30 cellular contexts compared by ENCODE assay signal in the genomic region with DNA sequence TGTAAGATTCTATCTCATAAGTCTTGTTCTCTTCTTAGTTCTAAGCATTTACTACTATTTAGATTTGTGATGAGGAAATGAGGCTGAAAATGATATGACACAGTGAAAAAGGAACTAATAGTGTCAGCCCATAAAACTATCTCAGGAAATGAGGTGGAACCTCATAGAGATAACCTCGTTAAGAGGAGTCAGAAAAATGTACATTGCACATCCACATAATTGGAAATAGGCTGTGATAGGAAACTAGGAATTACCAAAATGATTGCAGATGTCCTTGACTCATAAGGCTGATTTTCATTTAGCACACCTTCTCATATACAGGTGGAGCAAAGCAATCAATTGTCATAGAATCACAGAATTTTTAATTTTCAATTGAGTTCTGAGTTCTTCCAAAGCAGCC. TPM values are rescaled to one million over a fixed set of nuclear protein-coding genes. Genes with fewer than 3 reads are reported as not detected.
"Had no signal": no experiment of that assay in that cellular context is flagged by ENCODE, and none has a peak within 500 bp of the region (broad histone marks: within the 10 kb centered on the region; RNA-seq: fewer than 3 reads in every experiment).

No MANE protein-coding gene starts in this region.

- H3K27me3 Mint-ChIP-seq: naive B cell; natural killer cell treated with Interleukin-12 subunit alpha and Interleukin-12 subunit beta and Interleukin-15 and Interleukin-18, amount 100 ng/mL, for 72 hours; progenitor cell of endocrine pancreas had no signal

- H3K36me3 Mint-ChIP-seq: mesothelial cell of epicardium; naive B cell; natural killer cell treated with Interleukin-12 subunit alpha and Interleukin-12 subunit beta and Interleukin-15 and Interleukin-18, amount 100 ng/mL, for 72 hours had no signal

- DNase-seq: dorsolateral prefrontal cortex; effector CD4-positive, alpha-beta T cell; foreskin keratinocyte; heart right ventricle; hippocampal formation; left cardiac atrium; left lung; mesenchymal stem cell; mucosa of descending colon; naive B cell; right lobe of liver; small intestine; stimulated activated CD4-positive, alpha-beta T cell treated with anti-CD3 and anti-CD28 coated beads, Interleukin-15, amount 100 ng/mL, for 24 hours; stimulated activated CD4-positive, alpha-beta T cell treated with anti-CD3 and anti-CD28 coated beads, Interleukin-4, amount 100 ng/mL, for 1 hour; stimulated activated CD8-positive, alpha-beta memory T cell treated with anti-CD3 and anti-CD28 coated beads, Interleukin-4, amount 100 ng/mL, for 48 hours; stimulated activated naive CD4-positive, alpha-beta T cell; stimulated activated naive CD8-positive, alpha-beta T cell treated with anti-CD3 and anti-CD28 coated beads, Interleukin-15, amount 100 ng/mL, for 72 hours; transverse colon; upper lobe of right lung; uterus had no signal

- H3K4me3 Mint-ChIP-seq: mesothelial cell of epicardium; naive B cell; natural killer cell treated with Interleukin-12 subunit alpha and Interleukin-12 subunit beta and Interleukin-15 and Interleukin-18, amount 100 ng/mL, for 72 hours; neural crest cell; stimulated activated naive CD8-positive, alpha-beta T cell treated with anti-CD3 and anti-CD28 coated beads, Interleukin-15, amount 100 ng/mL, for 72 hours had no signal

- H3K4me1 Mint-ChIP-seq: mesothelial cell of epicardium; naive B cell; neural crest cell; stimulated activated naive CD8-positive, alpha-beta T cell treated with anti-CD3 and anti-CD28 coated beads, Interleukin-15, amount 100 ng/mL, for 72 hours had no signal

- H3K9me3 Mint-ChIP-seq: natural killer cell treated with Interleukin-12 subunit alpha and Interleukin-12 subunit beta and Interleukin-15 and Interleukin-18, amount 100 ng/mL, for 72 hours; neural crest cell; stimulated activated naive CD8-positive, alpha-beta T cell treated with anti-CD3 and anti-CD28 coated beads, Interleukin-15, amount 100 ng/mL, for 72 hours had no signal

- H3K27ac Mint-ChIP-seq: mesothelial cell of epicardium; naive B cell; natural killer cell treated with Interleukin-12 subunit alpha and Interleukin-12 subunit beta and Interleukin-15 and Interleukin-18, amount 100 ng/mL, for 72 hours; progenitor cell of endocrine pancreas; stimulated activated naive CD8-positive, alpha-beta T cell treated with anti-CD3 and anti-CD28 coated beads, Interleukin-15, amount 100 ng/mL, for 72 hours had no signal

- ATAC-seq: esophagus mucosa; foreskin keratinocyte; gastroesophageal sphincter; left cardiac atrium; left lung; mucosa of descending colon; natural killer cell treated with Interleukin-12 subunit alpha and Interleukin-12 subunit beta and Interleukin-15 and Interleukin-18, amount 100 ng/mL, for 72 hours; right lobe of liver; stimulated activated naive CD8-positive, alpha-beta T cell treated with anti-CD3 and anti-CD28 coated beads, Interleukin-15, amount 100 ng/mL, for 72 hours; upper lobe of right lung had no signal

RNA-seq across cellular contexts. Expression of gene ANXA10, which starts 26.8 kb away (rescaled TPM):
- total RNA-seq: esophagus mucosa; foreskin keratinocyte; gastroesophageal sphincter; heart right ventricle; kidney epithelial cell; left cardiac atrium; lower leg skin; mesothelial cell of epicardium; natural killer cell treated with Interleukin-12 subunit alpha and Interleukin-12 subunit beta and Interleukin-15 and Interleukin-18, amount 100 ng/mL, for 72 hours; neural crest cell; omental fat pad; progenitor cell of endocrine pancreas; suprapubic skin; upper lobe of right lung; uterus had no signal
